In the genomic region with DNA sequence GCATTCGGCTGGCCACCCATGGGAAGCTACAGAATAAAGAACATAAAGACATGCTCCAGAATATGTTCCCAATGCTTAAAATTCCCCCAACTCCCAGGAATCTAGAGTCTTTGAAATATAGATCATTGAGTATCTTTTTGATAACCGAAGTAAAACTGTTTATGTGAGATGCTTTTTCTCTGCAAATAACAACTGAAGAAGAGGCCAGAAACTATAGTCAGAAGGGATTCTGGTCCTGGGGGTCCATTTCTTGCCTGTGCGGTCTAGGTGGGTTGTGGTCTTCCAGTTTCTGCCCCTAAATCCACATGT, we compare ENCODE assay signal across 15 cellular contexts.
"Had no signal": no experiment of that assay in that cellular context is flagged by ENCODE, and none has a peak within 500 bp of the region (broad histone marks: within the 10 kb centered on the region; RNA-seq: fewer than 3 reads in every experiment).

No MANE protein-coding gene starts in this region.

- H3K27me3 ChIP-seq: dorsolateral prefrontal cortex, gastrocnemius medialis, pancreas, tibial nerve, vagina had no signal

- H3K36me3 ChIP-seq: gastrocnemius medialis, heart right ventricle, pancreas, tibial nerve, vagina, WERI-Rb-1 had no signal

- FAIRE-seq: astrocyte, bronchial epithelial cell, islet of Langerhans, pancreas had no signal

- H3K4me3 ChIP-seq: dorsolateral prefrontal cortex, gastrocnemius medialis, heart right ventricle, lung, pancreas, tibial nerve, vagina had no signal

- H3K9me3 Mint-ChIP-seq: activated T-helper 2 cell treated with anti-CD3 and anti-CD28 coated beads, Interferon-gamma antibody, Interleukin-2, Interleukin-4, amounts not matched to agents 10 μg/mL and 5 μg/mL and 100 μg/mL, durations not matched to agents 14 hours and 24 hours and 36 hours; mesothelial cell of epicardium; neural crest cell; stimulated activated memory B cell treated with anti-CD40 and anti-IgM and Interleukin-4, amounts not matched to agents 10 μg/mL and 1 μg/mL and 100 μg/mL, for 72 hours had no signal

- H3K36me3 Mint-ChIP-seq: mesothelial cell of epicardium; stimulated activated memory B cell treated with anti-CD40 and anti-IgM and Interleukin-4, amounts not matched to agents 10 μg/mL and 1 μg/mL and 100 μg/mL, for 72 hours had no signal

- H3K27ac Mint-ChIP-seq: activated T-helper 2 cell treated with anti-CD3 and anti-CD28 coated beads, Interferon-gamma antibody, Interleukin-2, Interleukin-4, amounts not matched to agents 10 μg/mL and 5 μg/mL and 100 μg/mL, durations not matched to agents 14 hours and 24 hours and 36 hours; mesothelial cell of epicardium; stimulated activated memory B cell treated with anti-CD40 and anti-IgM and Interleukin-4, amounts not matched to agents 10 μg/mL and 1 μg/mL and 100 μg/mL, for 72 hours had no signal

- H3K4me1 ChIP-seq: gastrocnemius medialis, pancreas had no signal

- H3K4me3 Mint-ChIP-seq: mesothelial cell of epicardium; neural crest cell; stimulated activated memory B cell treated with anti-CD40 and anti-IgM and Interleukin-4, amounts not matched to agents 10 μg/mL and 1 μg/mL and 100 μg/mL, for 72 hours had no signal

- H3K27ac ChIP-seq: gastrocnemius medialis, heart right ventricle, pancreas, tibial nerve, vagina, WERI-Rb-1 had no signal

- H3K9me3 ChIP-seq: gastrocnemius medialis, heart right ventricle, pancreas, tibial nerve, vagina had no signal
